9 cellular contexts compared by ENCODE assay signal in genomic region chr11:57336111-57336666, GRCh38. TPM values are rescaled to one million over a fixed set of nuclear protein-coding genes. Genes with fewer than 3 reads are reported as not detected.
DNase-seq lines count a peak whose midpoint lies in the region; ATAC-seq and TF ChIP-seq lines count a peak whose summit lies in the region.
"Had no signal": no experiment of that assay in that cellular context is flagged by ENCODE, and none has a peak within 500 bp of the region (broad histone marks: within the 10 kb centered on the region; RNA-seq: fewer than 3 reads in every experiment).

No MANE protein-coding gene starts in this region.

- intact Hi-C loops in psoas muscle (cut with DNase I) = no loop called here

- H3K4me1 Mint-ChIP-seq in GM23338 = peaks cover 49% of the 10 kb centered on the region

- TF ChIP-seq CTCF in GM23338 (conservative IDR thresholded peaks at IDR 0.05; ENCODE audit: low read depth in 2 of 2) (no peak), SU-DHL-6 (IDR thresholded peaks at IDR 0.05; ENCODE audit: insufficient read depth, low read length, poor library complexity, severe bottlenecking) (no peak), psoas muscle (IDR thresholded peaks at IDR 0.05) (no peak)

- H3K9me2 ChIP-seq in GM23338 (ENCODE audit: insufficient read depth) = no peaks in the 10 kb centered on the region
- no peaks in the 10 kb centered on the region for H3K9me2 ChIP-seq in SU-DHL-6 (replicated peaks; ENCODE audit: insufficient read depth, low read length)

- H3K4me1 ChIP-seq in GM23338 (ENCODE audit: insufficient read depth) = peaks cover 37% of the 10 kb centered on the region
- H3K4me1 ChIP-seq in esophagus (ENCODE audit: control insufficient read depth in 2 of 2, insufficient read depth in 2 of 2, low read length in 1 of 2) = no peaks in the 10 kb centered on the region
- H3K4me1 ChIP-seq in psoas muscle = peaks cover 18% of the 10 kb centered on the region

- peaks cover 11% of the 10 kb centered on the region; the same call in 1 of the 2 replicates for H4K20me1 ChIP-seq in GM23338 (replicated peaks; ENCODE audit: insufficient read depth)
- no peaks in the 10 kb centered on the region for H4K20me1 ChIP-seq in SU-DHL-6 (ENCODE audit: low read depth, low read length)

- peaks cover 13% of the 10 kb centered on the region for H3K27me3 Mint-ChIP-seq in GM23338 (ENCODE audit: insufficient read depth, low read depth, poor library complexity)

- H3K4me2 ChIP-seq in GM23338 (peak overlapping the region; percentile 99), SU-DHL-6 (ENCODE audit: low read depth, low read length, poor library complexity, severe bottlenecking) (peak overlapping the region; percentile 78)

- H3K27ac ChIP-seq in GM23338 (ENCODE audit: low read depth) (no peak overlapping the region), SU-DHL-6 (ENCODE audit: low read depth, low read length) (peak overlapping the region; percentile 39; the same call in 1 of the 2 replicates), esophagus (ENCODE audit: low read depth in 2 of 2, low read length in 1 of 2) (peak overlapping the region; percentile 76 to 82), psoas muscle (peak overlapping the region; percentile 81)

- no peaks in the 10 kb centered on the region for H3K9me3 Mint-ChIP-seq in GM23338

- peak overlapping the region; percentile 96 for H3K4me3 ChIP-seq in GM23338
- peak overlapping the region; percentile 66 for H3K4me3 ChIP-seq in SU-DHL-6 (ENCODE audit: insufficient read depth, low read length, poor library complexity, severe bottlenecking)
- peak overlapping the region; percentile 71 to 77 for H3K4me3 ChIP-seq in esophagus (ENCODE audit: low read depth in 1 of 2, low read length in 2 of 2)
- peak overlapping the region; percentile 85 for H3K4me3 ChIP-seq in psoas muscle

- peak overlapping the region; percentile 97 for H3K4me3 Mint-ChIP-seq in GM23338

- WGBS in esophagus, 2 donors = 24 to 32% methylated on average over 12 of the region's 12 CpGs
- WGBS in psoas muscle, 3 donors = 21 to 26% (median 23%) methylated on average over 12 of the region's 12 CpGs

- no peak for DNase-seq in GM23338 (ENCODE audit: low spot score)
- DNase-seq in psoas muscle = no peak
- DNase-seq in KBM-7 = no peak
- DNase-seq in left lobe of liver (ENCODE audit: low spot score) = no peak

- H3F3A ChIP-seq in GM23338 (replicated peaks; ENCODE audit: low read depth) (no peaks in the 10 kb centered on the region), SU-DHL-6 (ENCODE audit: insufficient read depth) (no peaks in the 10 kb centered on the region)

- H3K36me3 Mint-ChIP-seq in GM23338 (ENCODE audit: low read depth) = peaks cover 39% of the 10 kb centered on the region

- H3K27me3 ChIP-seq in GM23338 (ENCODE audit: insufficient read depth) (peaks cover 4% of the 10 kb centered on the region; the same call in 1 of the 2 replicates), SU-DHL-6 (ENCODE audit: low read length) (no peaks in the 10 kb centered on the region), esophagus (ENCODE audit: control insufficient read depth in 1 of 2, insufficient read depth in 2 of 2, low read length in 2 of 2) (no peaks in the 10 kb centered on the region), psoas muscle (ENCODE audit: insufficient read depth in 3 of 3, low read length in 2 of 3) (no peaks in the 10 kb centered on the region)

- H3K9me3 ChIP-seq in SU-DHL-6 (ENCODE audit: insufficient read depth, low read length) = no peaks in the 10 kb centered on the region
- H3K9me3 ChIP-seq in esophagus (ENCODE audit: control insufficient read depth in 2 of 2, insufficient read depth in 1 of 2, low read depth in 1 of 2, low read length in 1 of 2) = no peaks in the 10 kb centered on the region
- no peaks in the 10 kb centered on the region for H3K9me3 ChIP-seq in psoas muscle

- H3K36me3 ChIP-seq in GM23338 (ENCODE audit: insufficient read depth) (peaks cover 23% of the 10 kb centered on the region), SU-DHL-6 (ENCODE audit: low read length) (peaks cover 11% of the 10 kb centered on the region), esophagus (ENCODE audit: control insufficient read depth in 2 of 2, insufficient read depth in 2 of 2, low read length in 1 of 2) (peaks cover 13 to 20% of the 10 kb centered on the region in 2 donors), psoas muscle (ENCODE audit: insufficient read depth in 1 of 2, low read depth in 1 of 2) (peaks cover 3 to 37% of the 10 kb centered on the region in 2 donors)

- H2AFZ ChIP-seq in GM23338 = peak overlapping the region; percentile 77; the same call in 1 of the 2 replicates
- H2AFZ ChIP-seq in SU-DHL-6 (ENCODE audit: low read depth, low read length, severe bottlenecking) = peak overlapping the region; percentile 87

- H3K79me2 ChIP-seq in GM23338 (replicated peaks; ENCODE audit: insufficient read depth) = peaks cover 37% of the 10 kb centered on the region
- peaks cover 30% of the 10 kb centered on the region for H3K79me2 ChIP-seq in SU-DHL-6 (ENCODE audit: insufficient read depth, low read length)

- H3K27ac Mint-ChIP-seq in GM23338 = peak overlapping the region; percentile 98

- peak overlapping the region; percentile 88 for H3K9ac ChIP-seq in SU-DHL-6 (ENCODE audit: low read length)

- ATAC-seq in GM23338 = no peak
- ATAC-seq in psoas muscle = no peak
- no peak for ATAC-seq in HG03280 (IDR thresholded peaks at IDR 0.05; ENCODE audit: unreplicated experiment)
- no peak for ATAC-seq in left lobe of liver
- no peak for ATAC-seq in GM18907 (IDR thresholded peaks at IDR 0.05; ENCODE audit: unreplicated experiment)

- in situ Hi-C loops in KBM-7 (cut with MboI; ENCODE audit: low pct_unique_long_range_greater_than_20kb, low sequenced_read_pairs) = loop anchor here (25.0 kb wide), 1 partner anchor 1176 kb away; the partner anchor contains the start of gene OR5B21

TF ChIP-seq in GM23338, 12 proteins besides CTCF, POLR2A, EP300 and RAD21:
- no peak for TF ChIP-seq EZH2 (IDR thresholded peaks at IDR 0.05; ENCODE audit: low read depth, unreplicated experiment)
- TF ChIP-seq NANOG (IDR thresholded peaks at IDR 0.05; ENCODE audit: borderline replicate concordance) = no peak
- no peak for TF ChIP-seq POLR2AphosphoS5 (IDR thresholded peaks at IDR 0.05; ENCODE audit: low read depth)
- no peak for TF ChIP-seq CREB1 (CRISPR knock-in tag; IDR thresholded peaks at IDR 0.05; ENCODE audit: low read depth)
- no peak for TF ChIP-seq EZH2phosphoT487 (IDR thresholded peaks at IDR 0.05; ENCODE audit: unreplicated experiment)
- TF ChIP-seq ZNF114 (CRISPR knock-in tag; IDR thresholded peaks at IDR 0.05) = no peak
- no peak for TF ChIP-seq STAT1 (IDR thresholded peaks at IDR 0.05; ENCODE audit: unreplicated experiment)
- no peak for TF ChIP-seq REST (IDR thresholded peaks at IDR 0.05; ENCODE audit: unreplicated experiment)

RNA-seq across cellular contexts. Expression of gene SSRP1, which starts 0.5 kb away (rescaled TPM):
- 210 and 216 TPM in 2 replicates for total RNA-seq in GM23338 (2014; rRNA removed; shearing (Covaris generic))
- polyA plus RNA-seq in GM23338 (2016; fragmentation: Nextera tagmentation; extraction: Ambion mirVana) (205 and 225 TPM in 2 replicates), esophagus (10 to 100 TPM; 18.8 to 67.4 TPM), psoas muscle (100 to 1,000 TPM; 101 to 138 (median 125) TPM)
- total RNA-seq in psoas muscle (10 to 100 TPM; 69.0 to 94.0 (median 82.4) TPM), left lobe of liver (24.3 TPM)

RNA-seq across cellular contexts. Expression of gene P2RX3, which starts 2.0 kb away (rescaled TPM):
- 0.35 TPM in 1 of 2 replicates, not detected in the other for total RNA-seq in GM23338 (2014; rRNA removed; shearing (Covaris generic))
- polyA plus RNA-seq in GM23338 (2016; fragmentation: Nextera tagmentation; extraction: Ambion mirVana) (0.15 and 0.23 TPM in 2 replicates), esophagus (not detected), psoas muscle (under 1 TPM; 0.21 to 0.60 (median 0.30) TPM)
- total RNA-seq in psoas muscle (under 1 TPM; 0.40 to 0.90 (median 0.43) TPM), left lobe of liver (0.50 TPM)

RNA-seq across cellular contexts. Expression of gene TNKS1BP1, which starts 11.4 kb away (rescaled TPM):
- 61.0 and 72.2 TPM in 2 replicates for total RNA-seq in GM23338 (2014; rRNA removed; shearing (Covaris generic))
- polyA plus RNA-seq in GM23338 (2016; fragmentation: Nextera tagmentation; extraction: Ambion mirVana) (64.2 and 72.9 TPM in 2 replicates), esophagus (100 to 1,000 TPM; 114 to 249 TPM), psoas muscle (100 to 1,000 TPM in 1 of 3 donors, 10 to 100 TPM in 2; 76.9 to 121 (median 79.9) TPM)
- total RNA-seq in psoas muscle (100 to 1,000 TPM in 2 of 4 donors, 10 to 100 TPM in 2; 63.9 to 288 (median 129) TPM), left lobe of liver (102 TPM)

RNA-seq across cellular contexts. Expression of gene PRG3, which starts 44.8 kb away (rescaled TPM):
- total RNA-seq in GM23338 (2014; rRNA removed; shearing (Covaris generic)) = not detected in 2 replicates
- polyA plus RNA-seq in GM23338 (2016; fragmentation: Nextera tagmentation; extraction: Ambion mirVana) (not detected in 2 replicates), esophagus (not detected), psoas muscle (not detected)
- total RNA-seq in psoas muscle (not detected), left lobe of liver (not detected)
- total RNA-seq: subcutaneous adipose tissue had no signal

RNA-seq across cellular contexts. Expression of gene PRG2, which starts 54.3 kb away (rescaled TPM):
- total RNA-seq in GM23338 (2014; rRNA removed; shearing (Covaris generic)) = not detected in 2 replicates
- polyA plus RNA-seq in GM23338 (2016; fragmentation: Nextera tagmentation; extraction: Ambion mirVana) = not detected in 2 replicates
- polyA plus RNA-seq in esophagus = under 1 TPM; 0.45 to 0.60 TPM
- under 1 TPM in 1 of 4 donors, not detected in 3; 0.25 TPM for total RNA-seq in psoas muscle
- polyA plus RNA-seq in psoas muscle = not detected
- 1.6 TPM for total RNA-seq in left lobe of liver
